13 cellular contexts compared by ENCODE assay signal in the genomic region with DNA sequence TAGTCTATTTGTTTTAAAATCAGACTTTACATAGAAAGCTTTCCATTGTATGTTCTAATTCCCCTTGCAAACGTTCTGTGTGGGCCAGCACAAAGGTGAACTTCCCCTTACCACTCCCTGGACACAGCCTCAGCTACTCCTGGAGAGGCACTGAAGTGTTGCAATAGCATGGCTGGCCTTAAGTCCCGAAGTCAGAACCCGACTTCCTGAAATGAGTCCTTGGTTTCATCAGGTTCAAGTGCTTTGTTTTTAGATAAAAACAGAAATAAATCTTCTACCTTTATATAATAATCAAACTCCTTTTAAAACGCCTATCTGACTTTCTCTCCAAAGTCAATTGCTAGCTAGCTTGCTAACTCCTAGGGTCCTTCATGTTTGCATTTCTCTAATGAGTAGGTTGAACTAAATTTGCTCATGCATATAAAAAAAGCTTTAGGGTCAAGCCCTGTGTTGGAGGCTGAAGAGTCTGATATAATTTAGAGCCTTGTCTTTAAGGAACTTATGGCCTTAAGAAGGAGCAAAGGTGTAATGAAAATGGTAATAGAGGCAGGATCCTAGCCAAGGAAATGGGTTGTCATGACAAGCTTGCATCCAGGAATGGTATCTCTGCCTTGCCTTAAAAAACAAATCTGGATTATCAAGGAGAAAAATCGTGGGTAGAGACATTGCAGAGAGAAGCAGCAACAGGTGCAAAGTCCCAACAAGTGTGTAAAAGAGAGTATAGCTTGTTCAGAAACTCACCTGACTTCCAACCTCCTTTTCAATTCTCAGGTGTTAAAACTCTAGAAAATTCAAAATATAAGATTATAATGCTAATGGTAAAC. TPM values are rescaled to one million over a fixed set of nuclear protein-coding genes. Genes with fewer than 3 reads are reported as not detected.
DNase-seq lines count a peak whose midpoint lies in the region; ATAC-seq and TF ChIP-seq lines count a peak whose summit lies in the region.
"Had no signal": no experiment of that assay in that cellular context is flagged by ENCODE, and none has a peak within 500 bp of the region (broad histone marks: within the 10 kb centered on the region; RNA-seq: fewer than 3 reads in every experiment).

No MANE protein-coding gene starts in this region.

- POLR2A ChIA-PET in HEK293 (lab: Yijun Ruan, JAX), result no interaction called here

- DNase-seq in GM06990 (ENCODE audit: extremely low read depth, insufficient read length) (peak; percentile 15), SKM-1 treated with dmso at 0.1 percent for 144 hours (lab: John Stamatoyannopoulos, UW; ENCODE audit: unreplicated experiment) (peak; percentile 67), left lung (peak in 1 of 2 donors; percentile 44), posterior vena cava (ENCODE audit: low spot score) (no peak), NK-92 (lab: John Stamatoyannopoulos, UW; ENCODE audit: unreplicated experiment) (no peak), amniotic stem cell (lab: John Stamatoyannopoulos, UW) (no peak), WERI-Rb-1 (no peak)
- DNase-seq: activated effector memory CD4-positive, alpha-beta T cell treated with anti-CD3 and anti-CD28 coated beads, Interleukin-2, amount 50 U/mL, for 16 hours; effector CD8-positive, alpha-beta T cell; stimulated activated CD4-positive, alpha-beta T cell treated with anti-CD3 and anti-CD28 coated beads, Interleukin-4, amount 100 ng/mL, for 24 hours; stimulated activated naive CD4-positive, alpha-beta T cell treated with Interleukin-2 at 50 U/mL for 16 hours had no signal

- TF ChIP-seq CTCF in GM06990 (IDR thresholded peaks at IDR 0.05; ENCODE audit: insufficient read depth, low read length, poor library complexity, severe bottlenecking) (no peak), HEK293 (tag by site-specific recombination; IDR thresholded peaks at IDR 0.05) (no peak), left lung (IDR thresholded peaks at IDR 0.05) (no peak), WERI-Rb-1 (IDR thresholded peaks at IDR 0.05; ENCODE audit: low read depth, low read length) (no peak)

- CTCF ChIA-PET in HEK293 (lab: Yijun Ruan, JAX), result interaction anchor here (0.6 to 2.4 kb wide), 27 partner anchors 9 to 1160 kb away, joined by 3 to 15 read pairs (median 3); a partner anchor contains a TSS

- H3K27me3 ChIP-seq in GM06990 (replicated peaks; ENCODE audit: control insufficient read depth, insufficient read depth, low read length), result no peaks in the 10 kb centered on the region
- H3K27me3 ChIP-seq in left lung, result no peaks in the 10 kb centered on the region
- H3K27me3 ChIP-seq in WERI-Rb-1 (ENCODE audit: insufficient read depth, low read depth, severe bottlenecking), result peaks cover 20% of the 10 kb centered on the region

- H3K4me3 ChIP-seq in GM06990 (replicated peaks; ENCODE audit: low read depth, low read length) (no peak overlapping the region), HEK293 (ENCODE audit: low read depth, low read length) (no peak overlapping the region), left lung (no peak overlapping the region), WERI-Rb-1 (ENCODE audit: low read depth, low read length) (no peak overlapping the region)

- ATAC-seq in left lung, result peak; percentile 92
- ATAC-seq: natural killer cell treated with Interleukin-12 subunit alpha and Interleukin-12 subunit beta and Interleukin-15 and Interleukin-18, amount 100 ng/mL, for 72 hours had no signal

- intact Hi-C loops in left lung (cut with DNase I), result loop anchor here in 1 of 2 donors (10.0 kb wide), 1 partner anchor 675 kb away; no protein-coding TSS in a partner anchor
- intact Hi-C loops in posterior vena cava (cut with DNase I), result no loop called here

- no peak overlapping the region for H3K27ac ChIP-seq in HEK293 (ENCODE audit: extremely low read depth, low read depth, low read length)
- peak overlapping the region; percentile 16 to 42 for H3K27ac ChIP-seq in left lung
- H3K27ac ChIP-seq in WERI-Rb-1, result no peak overlapping the region

- H3K36me3 ChIP-seq in GM06990 (ENCODE audit: control insufficient read depth, insufficient read depth, low read length) (no peaks in the 10 kb centered on the region), HEK293 (ENCODE audit: control insufficient read depth in 2 of 2, insufficient read depth in 1 of 2, low read length in 2 of 2) (no peaks in the 10 kb centered on the region), left lung (no peaks in the 10 kb centered on the region), WERI-Rb-1 (no peaks in the 10 kb centered on the region)

- H3K9me3 ChIP-seq in HEK293 (ENCODE audit: control insufficient read depth, insufficient read depth, low read depth, low read length), result no peaks in the 10 kb centered on the region
- H3K9me3 ChIP-seq in left lung, result no peaks in the 10 kb centered on the region
- H3K9me3 ChIP-seq in WERI-Rb-1 (ENCODE audit: severe bottlenecking), result no peaks in the 10 kb centered on the region

- H3K4me1 ChIP-seq in HEK293 (ENCODE audit: control insufficient read depth, insufficient read depth, low read length), result no peaks in the 10 kb centered on the region; the same call in 1 of the 2 replicates
- no peaks in the 10 kb centered on the region for H3K4me1 ChIP-seq in left lung

TF ChIP-seq in HEK293, 187 proteins besides CTCF, POLR2A, EP300 and RAD21 (continues in another document):
- no peak for TF ChIP-seq ZNF266 (tag by site-specific recombination; IDR thresholded peaks at IDR 0.05; ENCODE audit: low read depth)
- TF ChIP-seq ZNF560 (tag by site-specific recombination; IDR thresholded peaks at IDR 0.05; ENCODE audit: borderline replicate concordance), result no peak
- TF ChIP-seq ZNF544 (tag by site-specific recombination; IDR thresholded peaks at IDR 0.05), result no peak
- no peak for TF ChIP-seq ZIC2 (tag by site-specific recombination; IDR thresholded peaks at IDR 0.05)
- TF ChIP-seq ZNF548 (tag by site-specific recombination; IDR thresholded peaks at IDR 0.05), result no peak
- no peak for TF ChIP-seq IKZF3 (tag by site-specific recombination; IDR thresholded peaks at IDR 0.05)
- TF ChIP-seq GLIS2 (tag by site-specific recombination; IDR thresholded peaks at IDR 0.05), result no peak
- TF ChIP-seq, protein P1, sequence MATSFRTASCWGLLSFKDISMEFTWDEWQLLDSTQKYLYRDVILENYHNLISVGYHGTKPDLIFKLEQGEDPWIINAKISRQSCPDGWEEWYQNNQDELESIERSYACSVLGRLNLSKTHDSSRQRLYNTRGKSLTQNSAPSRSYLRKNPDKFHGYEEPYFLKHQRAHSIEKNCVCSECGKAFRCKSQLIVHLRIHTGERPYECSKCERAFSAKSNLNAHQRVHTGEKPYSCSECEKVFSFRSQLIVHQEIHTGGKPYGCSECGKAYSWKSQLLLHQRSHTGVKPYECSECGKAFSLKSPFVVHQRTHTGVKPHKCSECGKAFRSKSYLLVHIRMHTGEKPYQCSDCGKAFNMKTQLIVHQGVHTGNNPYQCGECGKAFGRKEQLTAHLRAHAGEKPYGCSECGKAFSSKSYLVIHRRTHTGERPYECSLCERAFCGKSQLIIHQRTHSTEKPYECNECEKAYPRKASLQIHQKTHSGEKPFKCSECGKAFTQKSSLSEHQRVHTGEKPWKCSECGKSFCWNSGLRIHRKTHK (tag by site-specific recombination; IDR thresholded peaks at IDR 0.05), result no peak
- TF ChIP-seq SCRT2 (tag by site-specific recombination; IDR thresholded peaks at IDR 0.05), result peak; percentile 96
- TF ChIP-seq ZNF394 (tag by site-specific recombination; IDR thresholded peaks at IDR 0.05; ENCODE audit: borderline replicate concordance), result peak; percentile 72; the same call in 1 of the 2 replicates
- TF ChIP-seq ZNF658 (tag by site-specific recombination; IDR thresholded peaks at IDR 0.05), result no peak
- TF ChIP-seq, protein P2, sequence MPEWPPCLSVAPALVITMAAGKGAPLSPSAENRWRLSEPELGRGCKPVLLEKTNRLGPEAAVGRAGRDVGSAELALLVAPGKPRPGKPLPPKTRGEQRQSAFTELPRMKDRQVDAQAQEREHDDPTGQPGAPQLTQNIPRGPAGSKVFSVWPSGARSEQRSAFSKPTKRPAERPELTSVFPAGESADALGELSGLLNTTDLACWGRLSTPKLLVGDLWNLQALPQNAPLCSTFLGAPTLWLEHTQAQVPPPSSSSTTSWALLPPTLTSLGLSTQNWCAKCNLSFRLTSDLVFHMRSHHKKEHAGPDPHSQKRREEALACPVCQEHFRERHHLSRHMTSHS (tag by site-specific recombination; IDR thresholded peaks at IDR 0.05), result no peak
- TF ChIP-seq, protein P3, sequence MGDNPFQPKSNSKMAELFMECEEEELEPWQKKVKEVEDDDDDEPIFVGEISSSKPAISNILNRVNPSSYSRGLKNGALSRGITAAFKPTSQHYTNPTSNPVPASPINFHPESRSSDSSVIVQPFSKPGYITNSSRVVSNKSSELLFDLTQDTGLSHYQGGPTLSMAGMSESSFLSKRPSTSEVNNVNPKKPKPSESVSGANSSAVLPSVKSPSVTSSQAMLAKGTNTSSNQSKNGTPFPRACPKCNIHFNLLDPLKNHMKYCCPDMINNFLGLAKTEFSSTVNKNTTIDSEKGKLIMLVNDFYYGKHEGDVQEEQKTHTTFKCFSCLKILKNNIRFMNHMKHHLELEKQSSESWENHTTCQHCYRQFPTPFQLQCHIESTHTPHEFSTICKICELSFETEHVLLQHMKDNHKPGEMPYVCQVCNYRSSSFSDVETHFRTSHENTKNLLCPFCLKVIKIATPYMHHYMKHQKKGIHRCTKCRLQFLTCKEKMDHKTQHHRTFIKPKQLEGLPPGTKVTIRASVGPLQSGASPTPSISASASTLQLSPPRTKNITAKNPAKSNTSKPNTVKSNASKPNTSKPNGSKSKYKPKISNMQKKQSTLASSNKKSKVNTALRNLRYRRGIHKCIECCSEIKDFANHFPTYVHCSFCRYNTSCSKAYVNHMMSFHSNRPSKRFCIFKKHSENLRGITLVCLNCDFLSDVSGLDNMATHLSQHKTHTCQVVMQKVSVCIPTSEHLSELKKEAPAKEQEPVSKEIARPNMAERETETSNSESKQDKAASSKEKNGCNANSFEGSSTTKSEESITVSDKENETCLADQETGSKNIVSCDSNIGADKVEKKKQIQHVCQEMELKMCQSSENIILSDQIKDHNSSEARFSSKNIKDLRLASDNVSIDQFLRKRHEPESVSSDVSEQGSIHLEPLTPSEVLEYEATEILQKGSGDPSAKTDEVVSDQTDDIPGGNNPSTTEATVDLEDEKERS (tag by site-specific recombination; IDR thresholded peaks at IDR 0.05), result no peak

RNA-seq across cellular contexts. Expression of a gene that starts 9.1 kb away (rescaled TPM):
- total RNA-seq in left lung, result 10 to 100 TPM in 1 of 2 donors, 1 to 10 TPM in 1; 8.9 to 10.5 TPM
- under 1 TPM; 0.29 to 0.88 TPM for total RNA-seq in posterior vena cava

Comparison
In these comparisons a context has a peak if more than half of its experiments do, and no peak if none do; other contexts are left out.
1. DNase-seq: peak in GM06990 (single experiment) and SKM-1 treated with dmso at 0.1 percent for 144 hours (single experiment); none in posterior vena cava (single experiment), NK-92 (single experiment), amniotic stem cell (single experiment) and WERI-Rb-1 (single experiment).
2. H3K27ac ChIP-seq: peak in left lung (2 of 2); none in HEK293 (single experiment) and WERI-Rb-1 (single experiment).
3. RNA of a gene that starts 9.1 kb away (total RNA-seq): 8.9 to 10.5 TPM in left lung; 0.29 to 0.88 TPM in posterior vena cava; every median in the first group is over 4 times any median in the second.